ENCODE assay signal across 10 cellular contexts in the genomic region with DNA sequence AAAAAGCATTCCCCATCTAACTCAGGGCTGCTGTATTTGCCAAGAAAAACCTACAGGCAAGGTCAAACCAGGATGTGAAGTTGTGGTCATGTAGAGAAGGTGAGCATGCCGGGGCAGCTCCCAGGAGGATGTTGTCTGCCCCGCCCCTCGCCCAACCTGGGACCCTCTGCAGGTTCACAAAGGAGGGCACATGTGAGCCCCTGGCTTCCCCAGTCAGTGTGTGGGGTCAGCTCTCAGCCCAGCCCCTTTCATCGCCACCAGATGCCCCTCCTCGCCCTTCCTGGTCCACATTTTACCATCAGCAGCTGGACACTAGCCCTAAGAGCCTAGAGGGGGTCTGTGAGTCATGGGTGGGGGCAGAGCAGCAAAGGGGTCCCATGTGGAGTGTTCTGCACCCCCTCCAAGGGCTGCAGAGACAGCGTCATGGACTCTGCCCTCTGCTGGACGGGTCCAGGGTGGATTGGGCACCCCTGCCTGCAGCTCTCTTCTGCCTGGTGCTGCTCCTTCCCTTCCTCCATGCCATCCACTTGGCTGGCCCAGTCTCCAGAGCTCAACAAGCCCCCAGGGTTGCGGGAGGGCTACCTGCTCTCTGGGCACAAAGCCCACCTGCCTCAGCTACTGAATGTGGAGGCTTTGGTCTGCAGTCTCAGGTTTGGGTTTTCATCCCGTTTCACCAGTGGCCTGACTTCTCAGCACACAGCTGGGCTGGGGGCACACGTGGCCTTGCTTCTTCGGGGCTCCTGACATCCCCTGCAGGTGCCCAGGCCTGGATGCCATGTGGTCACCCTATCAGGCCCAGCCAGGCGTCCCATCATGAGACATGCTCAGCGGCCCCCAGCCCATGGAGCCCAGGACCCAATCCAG. TPM values are rescaled to one million over a fixed set of nuclear protein-coding genes. Genes with fewer than 3 reads are reported as not detected.
DNase-seq lines count a peak whose midpoint lies in the region; ATAC-seq and TF ChIP-seq lines count a peak whose summit lies in the region.
"Had no signal": no experiment of that assay in that cellular context is flagged by ENCODE, and none has a peak within 500 bp of the region (broad histone marks: within the 10 kb centered on the region; RNA-seq: fewer than 3 reads in every experiment).

No MANE protein-coding gene starts in this region.

- no peak overlapping the region for H3K27ac Mint-ChIP-seq in neural progenitor cell

- in situ Hi-C loops in astrocyte of the cerebellum (cut with HindIII; ENCODE audit: low sequenced_read_pairs) = no loop called here

- H3K4me1 ChIP-seq in BLaER1 (peaks cover 78% of the 10 kb centered on the region), HCT116 (ENCODE audit: control insufficient read depth in 1 of 2, insufficient read depth in 2 of 2, low read length in 2 of 2) (peaks cover 23 to 39% of the 10 kb centered on the region in 2 experiments), neural progenitor cell (peaks cover 13% of the 10 kb centered on the region), smooth muscle cell (ENCODE audit: low read depth) (peaks cover 27% of the 10 kb centered on the region)

- H2AFZ ChIP-seq in HCT116 (ENCODE audit: low read depth, low read length, poor library complexity, severe bottlenecking) (no peak overlapping the region), neural progenitor cell (replicated peaks) (no peak overlapping the region), smooth muscle cell (ENCODE audit: low read depth) (no peak overlapping the region)

- H3K36me3 Mint-ChIP-seq in neural progenitor cell = peaks cover 7% of the 10 kb centered on the region

- H3K9me3 ChIP-seq in BLaER1 (no peaks in the 10 kb centered on the region), HCT116 (ENCODE audit: control insufficient read depth in 1 of 2, insufficient read depth in 1 of 2, low read depth in 1 of 2, low read length in 2 of 2) (no peaks in the 10 kb centered on the region), neural progenitor cell (ENCODE audit: low read depth) (no peaks in the 10 kb centered on the region), smooth muscle cell (replicated peaks; ENCODE audit: low read depth) (no peaks in the 10 kb centered on the region)

- TF ChIP-seq CTCF in HCT116 (IDR thresholded peaks at IDR 0.05 in 2 of 3, conservative IDR thresholded peaks at IDR 0.05 in 1 of 3; ENCODE audit: borderline replicate concordance in 1 of 3, insufficient read depth in 1 of 3, low read depth in 2 of 3, low read length in 2 of 3) (peak in 2 of 3 experiments; percentile 48 to 52; a peak in 4 of 6 replicates), astrocyte of the cerebellum (IDR thresholded peaks at IDR 0.05; ENCODE audit: low read depth, low read length, missing control alignments) (peak; percentile 39), neural progenitor cell (IDR thresholded peaks at IDR 0.05) (peak; percentile 36), smooth muscle cell (IDR thresholded peaks at IDR 0.05; ENCODE audit: borderline replicate concordance, insufficient read depth, poor library complexity, severe bottlenecking) (no peak)

- no peak for TF ChIP-seq POLR2A in HCT116 (IDR thresholded peaks at IDR 0.05; ENCODE audit: borderline replicate concordance, extremely low read depth, insufficient read depth, insufficient read length)

- peaks cover 22% of the 10 kb centered on the region for H3F3A ChIP-seq in neural progenitor cell (ENCODE audit: low read depth)
- H3F3A ChIP-seq in smooth muscle cell (ENCODE audit: low read depth) = peaks cover 3% of the 10 kb centered on the region

- H3K9me2 ChIP-seq in HCT116 (ENCODE audit: insufficient read depth) = no peaks in the 10 kb centered on the region

- POLR2A ChIA-PET in HCT116 (lab: Charles Lee) = interaction anchor here (0.9 kb wide), 1 partner anchor 62 kb away, joined by 3 read pairs; the partner anchor contains the start of gene POP4

- H3K4me3 Mint-ChIP-seq in neural progenitor cell = no peak overlapping the region

- H3K27ac ChIP-seq in BLaER1 (no peak overlapping the region), HCT116 (ENCODE audit: low read depth, low read length) (no peak overlapping the region), neural progenitor cell (no peak overlapping the region), smooth muscle cell (ENCODE audit: low read depth) (no peak overlapping the region)

- DNase-seq in HCT116 (ENCODE audit: low read depth, low spot score) (no peak), astrocyte of the cerebellum (ENCODE audit: low read depth) (no peak), neural progenitor cell (ENCODE audit: low spot score) (no peak), inferior parietal cortex (ENCODE audit: extremely low spot score) (no peak), smooth muscle cell (lab: John Stamatoyannopoulos, UW; ENCODE audit: unreplicated experiment) (no peak), midbrain (lab: John Stamatoyannopoulos, UW) (no peak)
- DNase-seq: anterior cingulate cortex, SHP77 treated with DMSO at 0.1 percent for 48 hours had no signal

- peaks cover 36% of the 10 kb centered on the region for H4K20me1 ChIP-seq in BLaER1
- H4K20me1 ChIP-seq in HCT116 (ENCODE audit: insufficient read depth) = no peaks in the 10 kb centered on the region
- peaks cover 11% of the 10 kb centered on the region for H4K20me1 ChIP-seq in neural progenitor cell (ENCODE audit: low read depth)
- peaks cover 37% of the 10 kb centered on the region for H4K20me1 ChIP-seq in smooth muscle cell (ENCODE audit: low read depth)

- CTCF ChIA-PET in HCT116 (lab: Charles Lee) = interaction anchor here (1.6 kb wide), 1 partner anchor 59 kb away, joined by 8 read pairs; no protein-coding TSS in a partner anchor

- H3K9ac ChIP-seq in BLaER1 (no peak overlapping the region), HCT116 (ENCODE audit: low read length) (no peak overlapping the region; the same call in 1 of the 2 replicates), neural progenitor cell (no peak overlapping the region), smooth muscle cell (ENCODE audit: low read depth) (no peak overlapping the region)

- H3K27me3 Mint-ChIP-seq in neural progenitor cell (ENCODE audit: insufficient read depth, low read depth) = peaks cover 20% of the 10 kb centered on the region

- BruUV-seq in HCT116 (replicated peaks; lab: Mats Ljungman, UMichigan) = no TSS peak

- no peaks in the 10 kb centered on the region for H3K9me3 Mint-ChIP-seq in neural progenitor cell

- H3K79me2 ChIP-seq in HCT116 (ENCODE audit: insufficient read depth, low read length) (peaks cover 13% of the 10 kb centered on the region; the same call in 1 of the 2 replicates), neural progenitor cell (ENCODE audit: low read depth) (no peaks in the 10 kb centered on the region), smooth muscle cell (ENCODE audit: low read depth) (peaks cover 3% of the 10 kb centered on the region)

- intact Hi-C loops in HCT116 (cut with micrococcal nuclease) = loop anchor here (5.0 kb wide), 1 partner anchor 57 kb away; no protein-coding TSS in a partner anchor

- ATAC-seq in HCT116 = no peak
- ATAC-seq in GM21526 (IDR thresholded peaks at IDR 0.05; ENCODE audit: low FRiP score, unreplicated experiment) = no peak

- H3K4me2 ChIP-seq in BLaER1 (peak overlapping the region; percentile 100), HCT116 (ENCODE audit: low read length) (peak overlapping the region; percentile 7; the same call in 1 of the 2 replicates), neural progenitor cell (no peak overlapping the region), smooth muscle cell (no peak overlapping the region)

- peaks cover 38% of the 10 kb centered on the region for H3K4me1 Mint-ChIP-seq in neural progenitor cell

- TF ChIP-seq RAD21 in HCT116 (IDR thresholded peaks at IDR 0.05; ENCODE audit: low read depth) = no peak; the same call in 1 of the 2 replicates

- RAD21 ChIA-PET in HCT116 (lab: Charles Lee; ENCODE audit: low non-redundant PET in 1 of 2, low total read pairs in 2 of 2, uncharacterized antibody in 2 of 2, unreplicated experiment in 2 of 2) = interaction anchor here in 1 of 2 experiments (1.3 kb wide), 1 partner anchor 58 kb away, joined by 3 read pairs; no protein-coding TSS in a partner anchor

- H3K36me3 ChIP-seq in BLaER1 = peaks cover 2% of the 10 kb centered on the region; the same call in 1 of the 2 replicates
- no peaks in the 10 kb centered on the region; a peak in 1 of 4 replicates for H3K36me3 ChIP-seq in HCT116 (ENCODE audit: control insufficient read depth in 1 of 2, insufficient read depth in 2 of 2, low read length in 2 of 2)
- no peaks in the 10 kb centered on the region for H3K36me3 ChIP-seq in neural progenitor cell
- H3K36me3 ChIP-seq in smooth muscle cell (ENCODE audit: low read depth) = no peaks in the 10 kb centered on the region

- H3K4me3 ChIP-seq in BLaER1 (no peak overlapping the region), HCT116 (replicated peaks in 1 of 2; ENCODE audit: low read depth in 1 of 2, low read length in 2 of 2) (no peak overlapping the region), astrocyte of the cerebellum (ENCODE audit: low read depth, low read length) (no peak overlapping the region), neural progenitor cell (no peak overlapping the region), smooth muscle cell (no peak overlapping the region)

- 88% methylated on average over 13 of the region's 13 CpGs for WGBS in smooth muscle cell (ENCODE audit: low lambda C conversion rate)

- H3K27me3 ChIP-seq in BLaER1 = peaks cover 8% of the 10 kb centered on the region; the same call in 1 of the 2 replicates
- H3K27me3 ChIP-seq in HCT116 (ENCODE audit: insufficient read depth, low read length) = no peaks in the 10 kb centered on the region
- peaks cover 44% of the 10 kb centered on the region for H3K27me3 ChIP-seq in neural progenitor cell
- no peaks in the 10 kb centered on the region for H3K27me3 ChIP-seq in smooth muscle cell (ENCODE audit: low read depth)

TF ChIP-seq in HCT116, 20 proteins besides CTCF, POLR2A, EP300 and RAD21 (continues in another document):
- TF ChIP-seq SRF (IDR thresholded peaks at IDR 0.05; ENCODE audit: low read depth) = no peak
- no peak for TF ChIP-seq EZH2 (IDR thresholded peaks at IDR 0.05)
- no peak for TF ChIP-seq TCF7L2 (IDR thresholded peaks at IDR 0.05; ENCODE audit: borderline replicate concordance, extremely low read depth, insufficient read depth, insufficient read length)

RNA-seq across cellular contexts. Expression of gene PLEKHF1, which starts 3.7 kb away (rescaled TPM):
- total RNA-seq in HCT116 (2021; ENCODE audit: unreplicated experiment) (5.5 TPM), neural progenitor cell (ENCODE audit: low replicate concordance) (1.2 and 1.4 TPM in 2 replicates), smooth muscle cell (2.2 and 2.3 TPM in 2 replicates)
- polyA plus RNA-seq in HCT116 (2012) = 5.6 and 9.0 TPM in 2 replicates
- 4.0 and 6.9 TPM in 2 replicates for polyA plus RNA-seq in smooth muscle cell

RNA-seq across cellular contexts. Expression of gene C19orf12, which starts 46.1 kb away (rescaled TPM):
- 10.0 TPM for total RNA-seq in HCT116 (2021; ENCODE audit: unreplicated experiment)
- 9.3 and 10.2 TPM in 2 replicates for polyA plus RNA-seq in HCT116 (2012)
- 27.5 and 28.2 TPM in 2 replicates for total RNA-seq in neural progenitor cell (ENCODE audit: low replicate concordance)
- 22.7 and 29.7 TPM in 2 replicates for total RNA-seq in smooth muscle cell
- 30.0 TPM in 2 replicates for polyA plus RNA-seq in smooth muscle cell

Comparison
In these comparisons a context has a peak if more than half of its experiments do, and no peak if none do; other contexts are left out.
1. H3K4me2 ChIP-seq: peak in BLaER1 (single experiment) and HCT116 (single experiment); none in neural progenitor cell (single experiment) and smooth muscle cell (single experiment).